Comparison of ENCODE assay signal across 14 cellular contexts in the genomic region with DNA sequence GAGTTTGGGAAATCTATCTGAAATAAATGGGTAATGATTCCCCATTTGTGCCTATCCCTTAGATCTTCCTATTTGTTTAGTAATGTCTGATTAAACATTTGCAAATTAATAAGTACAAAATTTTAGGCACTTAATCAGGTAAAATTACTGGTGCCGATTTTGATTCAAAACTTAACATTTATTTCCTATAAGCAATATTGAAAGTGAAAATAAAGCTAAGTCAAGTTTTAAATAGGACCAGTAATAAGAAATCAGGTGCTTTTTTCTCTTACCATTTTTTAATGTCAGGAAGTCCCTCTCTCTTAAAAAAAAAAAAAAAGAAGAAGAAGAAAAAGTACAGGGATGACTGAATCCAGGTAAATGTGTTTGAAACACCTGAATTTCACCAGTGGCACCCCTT. TPM values are rescaled to one million over a fixed set of nuclear protein-coding genes. Genes with fewer than 3 reads are reported as not detected.
DNase-seq lines count a peak whose midpoint lies in the region; ATAC-seq, FAIRE-seq and TF ChIP-seq lines count a peak whose summit lies in the region.
"Had no signal": no experiment of that assay in that cellular context is flagged by ENCODE, and none has a peak within 500 bp of the region (broad histone marks: within the 10 kb centered on the region; RNA-seq: fewer than 3 reads in every experiment).

No MANE protein-coding gene starts in this region.

- H3K27me3 ChIP-seq in liver (ENCODE audit: control insufficient read depth in 4 of 4, insufficient read depth in 4 of 4, low read length in 3 of 4) (no peaks in the 10 kb centered on the region), HepG2 (ENCODE audit: control insufficient read depth in 1 of 2, insufficient read depth in 2 of 2, low read length in 2 of 2) (peaks cover 0 to 12% of the 10 kb centered on the region in 2 experiments; a peak in 2 of 5 replicates), GM12878 (replicated peaks in 1 of 2; ENCODE audit: control insufficient read depth in 2 of 2, insufficient read depth in 2 of 2, low read length in 1 of 2) (no peaks in the 10 kb centered on the region), vagina (no peaks in the 10 kb centered on the region)
- H3K27me3 ChIP-seq: adrenal gland had no signal

- 4% methylated on average over 1 of the region's 1 CpG for WGBS in liver
- WGBS in HepG2 (ENCODE audit: low lambda C conversion rate), result 2% methylated on average over 1 of the region's 1 CpG
- 0% methylated on average over 1 of the region's 1 CpG for WGBS in GM12878 (ENCODE audit: insufficient coverage, insufficient replicate concordance, low lambda C conversion rate, missing lambda C conversion rate)

- TF ChIP-seq RAD21 in liver (IDR thresholded peaks at IDR 0.05) (no peak), HepG2 (CRISPR knock-in tag; IDR thresholded peaks at IDR 0.05) (no peak), GM12878 (IDR thresholded peaks at IDR 0.05; ENCODE audit: insufficient read depth, low read depth, low read length) (no peak)

- DNase-seq in HepG2 (ENCODE audit: low spot score) (no peak), GM12878 (ENCODE audit: low read depth, low spot score) (no peak), naive B cell (peak; percentile 25), vagina (ENCODE audit: extremely low spot score in 2 of 2) (no peak), GM19238 (ENCODE audit: insufficient read length, low spot score) (no peak), HT-29 (ENCODE audit: low spot score) (no peak)
- DNase-seq: C1 segment of cervical spinal cord, left colon, NCI-H1930 had no signal

- SMC1A ChIA-PET in GM12878 (lab: Charles Lee; ENCODE audit: uncharacterized antibody, unreplicated experiment), result interaction anchor here (0.9 to 3.3 kb wide), 13 partner anchors 23 to 385 kb away, joined by 3 to 12 read pairs (median 4); partner anchors contain the start of gene GBP7

- FAIRE-seq in HepG2 (lab: Jason Lieb, UNC), result no peak
- no peak for FAIRE-seq in GM12878 (lab: Jason Lieb, UNC)

- no peaks in the 10 kb centered on the region for H3K9me3 ChIP-seq in liver (ENCODE audit: control insufficient read depth in 4 of 4, low read length in 3 of 4)
- H3K9me3 ChIP-seq in HepG2 (ENCODE audit: low read length), result peaks cover 4% of the 10 kb centered on the region; the same call in 1 of the 2 replicates
- no peaks in the 10 kb centered on the region; the same call in 1 of the 3 replicates for H3K9me3 ChIP-seq in GM12878 (replicated peaks; ENCODE audit: control insufficient read depth, insufficient read depth, low read length)
- H3K9me3 ChIP-seq in vagina, result no peaks in the 10 kb centered on the region
- H3K9me3 ChIP-seq: adrenal gland had no signal

- peaks cover 49 to 71% (median 53%) of the 10 kb centered on the region in 3 donors for H3K4me1 Mint-ChIP-seq in naive B cell

- ATAC-seq in HepG2 (no peak), GM12878 (no peak), naive B cell (ENCODE audit: low read depth in 2 of 2) (no peak), HG03097 (IDR thresholded peaks at IDR 0.05; ENCODE audit: low FRiP score, unreplicated experiment) (no peak)

- in situ Hi-C loops in HepG2 (cut with HindIII; ENCODE audit: extremely low pct_ligation_motif_present, low pct_unique_long_range_greater_than_20kb) (no loop called here), GM12878 (cut with MboI) (no loop called here)

- TF ChIP-seq CTCF in liver (IDR thresholded peaks at IDR 0.05; ENCODE audit: low read depth, low read length, missing input control), result no peak
- TF ChIP-seq CTCF in HepG2 (CRISPR knock-in tag; IDR thresholded peaks at IDR 0.05), result no peak
- TF ChIP-seq CTCF in GM12878 (IDR thresholded peaks at IDR 0.05 in 2 of 3, conservative IDR thresholded peaks at IDR 0.05 in 1 of 3; ENCODE audit: control insufficient read depth in 2 of 3, extremely low read depth in 1 of 3, insufficient read depth in 1 of 3, low read depth in 3 of 3, low read length in 3 of 3), result no peak
- no peak for TF ChIP-seq CTCF in vagina (IDR thresholded peaks at IDR 0.05)

- POLR2A ChIA-PET in HepG2 (lab: Yijun Ruan, JAX) (no interaction called here), GM12878 (lab: Charles Lee) (interaction anchor here (0.6 to 1.5 kb wide), 6 partner anchors 109 to 1870 kb away, joined by 3 to 5 read pairs (median 3); no protein-coding TSS in a partner anchor)

- no peaks in the 10 kb centered on the region for H3K27me3 Mint-ChIP-seq in naive B cell

- no peaks in the 10 kb centered on the region for H3K79me2 ChIP-seq in HepG2 (ENCODE audit: insufficient read depth, low read length)
- H3K79me2 ChIP-seq in GM12878 (ENCODE audit: control insufficient read depth, insufficient read depth, low read length), result no peaks in the 10 kb centered on the region

- no peak for TF ChIP-seq POLR2A in HepG2 (IDR thresholded peaks at IDR 0.05; ENCODE audit: insufficient read depth in 1 of 2, low read depth in 2 of 2, low read length in 2 of 2)
- no peak for TF ChIP-seq POLR2A in GM12878 (IDR thresholded peaks at IDR 0.05; ENCODE audit: low read depth, low read length)
- no peak for TF ChIP-seq POLR2A in vagina (IDR thresholded peaks at IDR 0.05)

- H3K27ac Mint-ChIP-seq in naive B cell, result peak overlapping the region; percentile 90 to 98 (median 96)

- H3K9ac ChIP-seq in liver (ENCODE audit: low read depth in 1 of 2, low read length in 2 of 2), result peak overlapping the region; percentile 83 to 94
- no peak overlapping the region for H3K9ac ChIP-seq in HepG2 (ENCODE audit: insufficient read depth, low read depth, low read length)
- no peak overlapping the region; the same call in 1 of the 2 replicates for H3K9ac ChIP-seq in GM12878 (ENCODE audit: control insufficient read depth, insufficient read depth, low read length)

- no peak for TF ChIP-seq EP300 in HepG2 (IDR thresholded peaks at IDR 0.05; ENCODE audit: low read depth in 2 of 2, low read length in 2 of 2)
- TF ChIP-seq EP300 in HepG2 (CRISPR knock-in tag; IDR thresholded peaks at IDR 0.05; ENCODE audit: borderline replicate concordance), result no peak
- no peak for TF ChIP-seq EP300 in GM12878 (IDR thresholded peaks at IDR 0.05; ENCODE audit: borderline replicate concordance in 1 of 2, control insufficient read depth in 1 of 2, low read depth in 2 of 2, low read length in 2 of 2)

- H3K36me3 ChIP-seq in liver (ENCODE audit: control insufficient read depth in 4 of 4, insufficient read depth in 3 of 4, low read depth in 1 of 4, low read length in 3 of 4) (peaks cover 0 to 4% (median 0%) of the 10 kb centered on the region in 4 donors), HepG2 (replicated peaks in 1 of 2; ENCODE audit: control insufficient read depth in 1 of 2, insufficient read depth in 2 of 2, low read length in 2 of 2) (no peaks in the 10 kb centered on the region), GM12878 (ENCODE audit: control insufficient read depth in 2 of 2, insufficient read depth in 2 of 2, low read length in 1 of 2) (no peaks in the 10 kb centered on the region), vagina (no peaks in the 10 kb centered on the region)
- H3K36me3 ChIP-seq: adrenal gland had no signal

- BruUV-seq in HepG2 (replicated peaks; lab: Mats Ljungman, UMichigan), result no TSS peak
- BruUV-seq in GM12878 (replicated peaks; lab: Mats Ljungman, UMichigan), result no TSS peak

- H2AFZ ChIP-seq in HepG2 (ENCODE audit: low read length), result no peak overlapping the region
- H2AFZ ChIP-seq in GM12878 (ENCODE audit: control insufficient read depth, low read depth, low read length), result peak overlapping the region; percentile 35

- no peaks in the 10 kb centered on the region for H4K20me1 ChIP-seq in HepG2 (ENCODE audit: insufficient read depth, low read length)
- H4K20me1 ChIP-seq in GM12878 (ENCODE audit: control insufficient read depth, insufficient read depth), result no peaks in the 10 kb centered on the region

- CTCF ChIA-PET in HepG2 (lab: Yijun Ruan, JAX; ENCODE audit: low intra/inter-chr PET ratio, low total read pairs), result interaction anchor here (0.7 kb wide), 1 partner anchor 33 kb away, joined by 3 read pairs; no protein-coding TSS in a partner anchor
- CTCF ChIA-PET in GM12878 (lab: Yijun Ruan, JAX), result interaction anchor here (0.9 to 1.8 kb wide), 4 partner anchors 76 to 164 kb away, joined by 3 to 6 read pairs (median 4); no protein-coding TSS in a partner anchor

- H3K4me3 Mint-ChIP-seq in naive B cell, result peak overlapping the region; percentile 94 to 99 (median 97)

- H3K4me2 ChIP-seq in HepG2 (ENCODE audit: low read depth, low read length) (no peak overlapping the region), GM12878 (ENCODE audit: control insufficient read depth, insufficient read depth) (peak overlapping the region; percentile 89)

- peaks cover 0 to 8% (median 3%) of the 10 kb centered on the region in 4 donors for H3K4me1 ChIP-seq in liver (ENCODE audit: control insufficient read depth in 4 of 4, insufficient read depth in 4 of 4, low read length in 3 of 4)
- no peaks in the 10 kb centered on the region for H3K4me1 ChIP-seq in HepG2 (ENCODE audit: insufficient read depth, low read length)
- H3K4me1 ChIP-seq in GM12878 (ENCODE audit: control insufficient read depth, insufficient read depth, low read length), result peaks cover 13% of the 10 kb centered on the region
- H3K4me1 ChIP-seq in vagina, result peaks cover 15% of the 10 kb centered on the region

- RAD21 ChIA-PET in GM12878 (lab: Charles Lee; ENCODE audit: unreplicated experiment), result interaction anchor here (0.7 to 1.7 kb wide), 16 partner anchors 9 to 448 kb away, joined by 3 to 10 read pairs (median 4); partner anchors contain the start of genes GBP2 and GBP6

- intact Hi-C loops in HepG2 (cut with micrococcal nuclease; ENCODE audit: unreplicated experiment) (no loop called here), GM12878 (cut with micrococcal nuclease; ENCODE audit: unreplicated experiment) (loop anchor here (2.0 to 5.0 kb wide), 3 partner anchors 78 to 201 kb away; no protein-coding TSS in a partner anchor), vagina (cut with DNase I) (no loop called here)

- H3K27ac ChIP-seq in liver (ENCODE audit: low read depth in 1 of 2, low read length in 2 of 2) (peak overlapping the region; percentile 78 to 89), HepG2 (ENCODE audit: extremely low read length, insufficient read depth, low read length) (no peak overlapping the region), GM12878 (ENCODE audit: control insufficient read depth, insufficient read depth) (peak overlapping the region; percentile 73), vagina (peak overlapping the region; percentile 88)

- H3K4me3 ChIP-seq in liver (ENCODE audit: low read depth in 1 of 3, low read length in 3 of 3) (peak overlapping the region; percentile 57 to 96 (median 80)), HepG2 (replicated peaks in 1 of 3; ENCODE audit: insufficient read depth in 1 of 3, low read depth in 2 of 3, low read length in 3 of 3) (no peak overlapping the region), GM12878 (peak overlapping the region; percentile 66), vagina (peak overlapping the region; percentile 51 to 55)

- peaks cover 15 to 20% of the 10 kb centered on the region in 2 donors for H3K36me3 Mint-ChIP-seq in naive B cell

- peaks cover 5 to 13% (median 6%) of the 10 kb centered on the region in 7 donors for H3K9me3 Mint-ChIP-seq in naive B cell

RNA-seq across cellular contexts. Expression of gene GBP4, which starts 0.8 kb away (rescaled TPM):
- total RNA-seq in liver (1 to 10 TPM; 6.8 to 8.1 TPM), HepG2 (2016; rRNA removed; fragmentation: Illumina TruSeq; extraction: Trizol) (not detected in 2 replicates), GM12878 (2014; rRNA removed) (2.5 and 3.5 TPM in 2 replicates), GM12878 (2014; rRNA removed; fragmentation: Illumina TruSeq; extraction: Trizol) (3.7 and 4.0 TPM in 2 replicates), GM12878 (2021) (3.3 and 4.3 TPM in 2 replicates), vagina (8.3 TPM)
- polyA plus RNA-seq in liver (1 to 10 TPM; 4.1 to 4.8 TPM), HepG2 (2011; rRNA removed) (not detected in 2 replicates), GM12878 (2011; rRNA removed) (41.9 and 46.1 TPM in 2 replicates), GM12878 (2014; fragmentation: Illumina TruSeq; extraction: Trizol) (3.8 and 5.6 TPM in 2 replicates), GM12878 (2014; fragmentation: Nextera tagmentation; extraction: Ambion mirVana) (1 to 10 TPM; 2.4 to 2.5 TPM), GM12878 (2014; rRNA removed) (2.4 and 3.6 TPM in 2 replicates), GM12878 (2016; fragmentation: Nextera tagmentation; extraction: Ambion mirVana) (1 to 10 TPM; 3.0 to 3.3 TPM), naive B cell (ENCODE audit: low read depth in 6 of 6) (10 to 100 TPM; 13.3 to 38.9 (median 22.8) TPM)
- not detected in 2 replicates for total RNA-seq in HepG2 (2016; cell fraction: cytosol; rRNA removed; fragmentation: Illumina TruSeq; extraction: Trizol; ENCODE audit: low read depth)
- total RNA-seq in HepG2 (2016; cell fraction: insoluble cytoplasmic fraction; rRNA removed; fragmentation: Illumina TruSeq; extraction: Trizol), result not detected in 2 replicates
- total RNA-seq in HepG2 (2016; cell fraction: membrane; rRNA removed; fragmentation: Illumina TruSeq; extraction: Trizol), result not detected in 2 replicates
- not detected in 2 replicates for total RNA-seq in HepG2 (2016; cell fraction: nucleus; rRNA removed; fragmentation: Illumina TruSeq; extraction: Trizol)
- polyA plus RNA-seq in HepG2 (2011; cell fraction: cytosol; rRNA removed), result not detected in 2 replicates
- polyA plus RNA-seq in HepG2 (2011; cell fraction: nucleus; rRNA removed), result not detected in 2 replicates
- not detected in 2 replicates for polyA plus RNA-seq in HepG2 (2012)
- polyA plus RNA-seq in HepG2 (2016; cell fraction: cytosol; fragmentation: Illumina TruSeq; extraction: Trizol; ENCODE audit: low read depth), result 0.02 TPM in 1 of 2 replicates, not detected in the other
- not detected in 2 replicates for polyA plus RNA-seq in HepG2 (2016; cell fraction: insoluble cytoplasmic fraction; fragmentation: Illumina TruSeq; extraction: Trizol; ENCODE audit: low read depth)
- polyA plus RNA-seq in HepG2 (2016; cell fraction: membrane; fragmentation: Illumina TruSeq; extraction: Trizol; ENCODE audit: low read depth), result not detected in 2 replicates
- polyA plus RNA-seq in HepG2 (2016; cell fraction: nucleus; fragmentation: Illumina TruSeq; extraction: Trizol; ENCODE audit: insufficient read depth, low read depth), result not detected in 2 replicates
- 0.33 TPM in 1 of 2 replicates, not detected in the other for polyA minus RNA-seq in HepG2 (2011; rRNA and poly(A)+ RNA removed; ENCODE audit: low replicate concordance)
- polyA minus RNA-seq in HepG2 (2011; cell fraction: cytosol; rRNA and poly(A)+ RNA removed), result not detected in 2 replicates
- not detected in 2 replicates for polyA minus RNA-seq in HepG2 (2011; cell fraction: nucleus; rRNA and poly(A)+ RNA removed)
- 28.7 and 29.3 TPM in 2 replicates for total RNA-seq in GM12878 (2013; cell fraction: nucleolus; rRNA removed)
- 5.4 TPM for polyA plus RNA-seq in GM12878 (2011; ENCODE audit: low read depth)
- polyA plus RNA-seq in GM12878 (2011; cell fraction: cytosol; rRNA removed), result 22.4 and 26.5 TPM in 2 replicates
- polyA plus RNA-seq in GM12878 (2011; cell fraction: nucleus; rRNA removed), result 12.3 and 13.7 TPM in 2 replicates
- 3.9 and 7.3 TPM in 2 replicates for polyA plus RNA-seq in GM12878 (2012)
- 31.3 and 35.8 TPM in 2 replicates for polyA minus RNA-seq in GM12878 (2011; rRNA and poly(A)+ RNA removed)
- 12.2 and 15.4 TPM in 2 replicates for polyA minus RNA-seq in GM12878 (2011; cell fraction: cytosol; rRNA and poly(A)+ RNA removed)
- 7.5 and 10.7 TPM in 2 replicates for polyA minus RNA-seq in GM12878 (2011; cell fraction: nucleus; rRNA and poly(A)+ RNA removed)
- total RNA-seq in HT-29 (2014; rRNA removed; shearing (Covaris generic)), result 0.23 and 0.47 TPM in 2 replicates

RNA-seq across cellular contexts. Expression of gene GBP7, which starts 23.7 kb away (rescaled TPM):
- 10 to 100 TPM in 1 of 2 donors, under 1 TPM in 1; 0.89 to 27.8 TPM for total RNA-seq in liver
- polyA plus RNA-seq in liver, result 10 to 100 TPM in 1 of 2 donors, 1 to 10 TPM in 1; 7.6 to 26.0 TPM
- not detected in 2 replicates for total RNA-seq in HepG2 (2016; rRNA removed; fragmentation: Illumina TruSeq; extraction: Trizol)
- total RNA-seq in HepG2 (2016; cell fraction: cytosol; rRNA removed; fragmentation: Illumina TruSeq; extraction: Trizol; ENCODE audit: low read depth), result not detected in 2 replicates
- total RNA-seq in HepG2 (2016; cell fraction: insoluble cytoplasmic fraction; rRNA removed; fragmentation: Illumina TruSeq; extraction: Trizol), result not detected in 2 replicates
- not detected in 2 replicates for total RNA-seq in HepG2 (2016; cell fraction: membrane; rRNA removed; fragmentation: Illumina TruSeq; extraction: Trizol)
- not detected in 2 replicates for total RNA-seq in HepG2 (2016; cell fraction: nucleus; rRNA removed; fragmentation: Illumina TruSeq; extraction: Trizol)
- not detected in 2 replicates for polyA plus RNA-seq in HepG2 (2011; rRNA removed)
- not detected in 2 replicates for polyA plus RNA-seq in HepG2 (2011; cell fraction: cytosol; rRNA removed)
- not detected in 2 replicates for polyA plus RNA-seq in HepG2 (2011; cell fraction: nucleus; rRNA removed)
- polyA plus RNA-seq in HepG2 (2012), result not detected in 2 replicates
- not detected in 2 replicates for polyA plus RNA-seq in HepG2 (2016; cell fraction: cytosol; fragmentation: Illumina TruSeq; extraction: Trizol; ENCODE audit: low read depth)
- polyA plus RNA-seq in HepG2 (2016; cell fraction: insoluble cytoplasmic fraction; fragmentation: Illumina TruSeq; extraction: Trizol; ENCODE audit: low read depth), result not detected in 2 replicates
- not detected in 2 replicates for polyA plus RNA-seq in HepG2 (2016; cell fraction: membrane; fragmentation: Illumina TruSeq; extraction: Trizol; ENCODE audit: low read depth)
- polyA plus RNA-seq in HepG2 (2016; cell fraction: nucleus; fragmentation: Illumina TruSeq; extraction: Trizol; ENCODE audit: insufficient read depth, low read depth), result not detected in 2 replicates
- polyA minus RNA-seq in HepG2 (2011; rRNA and poly(A)+ RNA removed; ENCODE audit: low replicate concordance), result not detected in 2 replicates
- polyA minus RNA-seq in HepG2 (2011; cell fraction: cytosol; rRNA and poly(A)+ RNA removed), result not detected in 2 replicates
- not detected in 2 replicates for polyA minus RNA-seq in HepG2 (2011; cell fraction: nucleus; rRNA and poly(A)+ RNA removed)
- not detected in 2 replicates for total RNA-seq in GM12878 (2013; cell fraction: nucleolus; rRNA removed)
- total RNA-seq in GM12878 (2014; rRNA removed), result not detected in 2 replicates
- not detected in 2 replicates for total RNA-seq in GM12878 (2014; rRNA removed; fragmentation: Illumina TruSeq; extraction: Trizol)
- total RNA-seq in GM12878 (2021), result not detected in 2 replicates
- polyA plus RNA-seq in GM12878 (2011; ENCODE audit: low read depth), result not detected
- polyA plus RNA-seq in GM12878 (2011; rRNA removed), result not detected in 2 replicates
- not detected in 2 replicates for polyA plus RNA-seq in GM12878 (2011; cell fraction: cytosol; rRNA removed)
- not detected in 2 replicates for polyA plus RNA-seq in GM12878 (2011; cell fraction: nucleus; rRNA removed)
- polyA plus RNA-seq in GM12878 (2012), result not detected in 2 replicates
- not detected in 2 replicates for polyA plus RNA-seq in GM12878 (2014; fragmentation: Illumina TruSeq; extraction: Trizol)
- not detected for polyA plus RNA-seq in GM12878 (2014; fragmentation: Nextera tagmentation; extraction: Ambion mirVana)
- polyA plus RNA-seq in GM12878 (2014; rRNA removed), result not detected in 2 replicates
- polyA plus RNA-seq in GM12878 (2016; fragmentation: Nextera tagmentation; extraction: Ambion mirVana), result not detected
- polyA minus RNA-seq in GM12878 (2011; rRNA and poly(A)+ RNA removed), result not detected in 2 replicates
- polyA minus RNA-seq in GM12878 (2011; cell fraction: cytosol; rRNA and poly(A)+ RNA removed), result not detected in 2 replicates
- polyA minus RNA-seq in GM12878 (2011; cell fraction: nucleus; rRNA and poly(A)+ RNA removed), result not detected in 2 replicates
- under 1 TPM in 1 of 6 donors, not detected in 5; 0.15 TPM for polyA plus RNA-seq in naive B cell (ENCODE audit: low read depth in 6 of 6)
- not detected for total RNA-seq in vagina
- not detected in 2 replicates for total RNA-seq in HT-29 (2014; rRNA removed; shearing (Covaris generic))
- total RNA-seq: HT1080, left colon had no signal
- polyA plus RNA-seq: esophagus had no signal

Comparison
In these comparisons a context has a peak if more than half of its experiments do, and no peak if none do; other contexts are left out.
1. H3K4me3 ChIP-seq: peak in liver (3 of 3), GM12878 (single experiment) and vagina (2 of 2); none in HepG2 (0 of 3).
2. H3K9ac ChIP-seq: peak in liver (2 of 2); none in HepG2 (single experiment) and GM12878 (single experiment).